ENCODE assay signal across 1 cellular context in the genomic region with DNA sequence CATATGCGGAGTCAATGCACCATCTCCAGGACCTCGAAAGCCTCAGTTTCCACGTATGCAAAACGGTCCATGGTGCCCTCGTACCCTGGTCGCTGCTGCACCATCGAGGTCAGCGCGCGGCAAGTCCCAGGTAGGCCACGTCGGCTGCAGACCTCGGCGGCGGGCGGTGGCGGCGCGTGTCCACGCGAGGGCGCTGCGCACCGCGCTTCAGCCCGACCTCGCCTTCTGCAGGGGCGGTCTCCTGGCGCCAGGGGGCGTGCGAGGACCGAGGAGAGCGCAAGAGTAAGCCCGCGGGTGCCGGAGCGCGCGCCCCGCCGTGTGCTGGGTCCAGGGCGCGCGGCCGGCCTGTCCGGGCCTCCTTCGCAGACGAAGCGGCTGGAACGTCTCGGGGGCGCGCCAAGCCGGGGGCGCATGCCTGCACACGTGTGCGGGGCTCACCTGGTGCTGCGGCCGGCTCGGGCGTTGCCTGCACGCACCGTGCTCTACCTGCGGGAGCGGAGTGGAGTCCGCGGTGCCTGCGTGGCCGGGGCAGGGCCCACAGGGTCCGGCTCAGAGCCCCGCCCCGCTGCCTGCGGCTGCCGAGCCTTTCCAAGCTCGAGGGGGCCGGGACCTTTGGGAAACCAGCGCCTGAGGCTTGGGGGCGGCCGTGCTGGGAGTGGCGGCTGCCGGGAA.
TF ChIP-seq lines count a peak whose summit lies in the region.

No MANE protein-coding gene starts in this region.

TF ChIP-seq in WTC11, 78 proteins besides CTCF, POLR2A, EP300 and RAD21 (continued from another document and continues in another):
- TF ChIP-seq, protein P1, sequence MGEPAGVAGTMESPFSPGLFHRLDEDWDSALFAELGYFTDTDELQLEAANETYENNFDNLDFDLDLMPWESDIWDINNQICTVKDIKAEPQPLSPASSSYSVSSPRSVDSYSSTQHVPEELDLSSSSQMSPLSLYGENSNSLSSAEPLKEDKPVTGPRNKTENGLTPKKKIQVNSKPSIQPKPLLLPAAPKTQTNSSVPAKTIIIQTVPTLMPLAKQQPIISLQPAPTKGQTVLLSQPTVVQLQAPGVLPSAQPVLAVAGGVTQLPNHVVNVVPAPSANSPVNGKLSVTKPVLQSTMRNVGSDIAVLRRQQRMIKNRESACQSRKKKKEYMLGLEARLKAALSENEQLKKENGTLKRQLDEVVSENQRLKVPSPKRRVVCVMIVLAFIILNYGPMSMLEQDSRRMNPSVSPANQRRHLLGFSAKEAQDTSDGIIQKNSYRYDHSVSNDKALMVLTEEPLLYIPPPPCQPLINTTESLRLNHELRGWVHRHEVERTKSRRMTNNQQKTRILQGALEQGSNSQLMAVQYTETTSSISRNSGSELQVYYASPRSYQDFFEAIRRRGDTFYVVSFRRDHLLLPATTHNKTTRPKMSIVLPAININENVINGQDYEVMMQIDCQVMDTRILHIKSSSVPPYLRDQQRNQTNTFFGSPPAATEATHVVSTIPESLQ (CRISPR knock-in tag; IDR thresholded peaks at IDR 0.05), result no peak
- no peak for TF ChIP-seq JAZF1 (CRISPR knock-in tag; IDR thresholded peaks at IDR 0.05)
- peak; percentile 43; the same call in 1 of the 2 replicates for TF ChIP-seq EMX1 (CRISPR knock-in tag; IDR thresholded peaks at IDR 0.05)
- TF ChIP-seq CREB1 (CRISPR knock-in tag; IDR thresholded peaks at IDR 0.05), result peak; percentile 84
- TF ChIP-seq, protein P2, sequence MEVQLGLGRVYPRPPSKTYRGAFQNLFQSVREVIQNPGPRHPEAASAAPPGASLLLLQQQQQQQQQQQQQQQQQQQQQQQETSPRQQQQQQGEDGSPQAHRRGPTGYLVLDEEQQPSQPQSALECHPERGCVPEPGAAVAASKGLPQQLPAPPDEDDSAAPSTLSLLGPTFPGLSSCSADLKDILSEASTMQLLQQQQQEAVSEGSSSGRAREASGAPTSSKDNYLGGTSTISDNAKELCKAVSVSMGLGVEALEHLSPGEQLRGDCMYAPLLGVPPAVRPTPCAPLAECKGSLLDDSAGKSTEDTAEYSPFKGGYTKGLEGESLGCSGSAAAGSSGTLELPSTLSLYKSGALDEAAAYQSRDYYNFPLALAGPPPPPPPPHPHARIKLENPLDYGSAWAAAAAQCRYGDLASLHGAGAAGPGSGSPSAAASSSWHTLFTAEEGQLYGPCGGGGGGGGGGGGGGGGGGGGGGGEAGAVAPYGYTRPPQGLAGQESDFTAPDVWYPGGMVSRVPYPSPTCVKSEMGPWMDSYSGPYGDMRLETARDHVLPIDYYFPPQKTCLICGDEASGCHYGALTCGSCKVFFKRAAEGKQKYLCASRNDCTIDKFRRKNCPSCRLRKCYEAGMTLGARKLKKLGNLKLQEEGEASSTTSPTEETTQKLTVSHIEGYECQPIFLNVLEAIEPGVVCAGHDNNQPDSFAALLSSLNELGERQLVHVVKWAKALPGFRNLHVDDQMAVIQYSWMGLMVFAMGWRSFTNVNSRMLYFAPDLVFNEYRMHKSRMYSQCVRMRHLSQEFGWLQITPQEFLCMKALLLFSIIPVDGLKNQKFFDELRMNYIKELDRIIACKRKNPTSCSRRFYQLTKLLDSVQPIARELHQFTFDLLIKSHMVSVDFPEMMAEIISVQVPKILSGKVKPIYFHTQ (CRISPR knock-in tag; IDR thresholded peaks at IDR 0.05), result no peak
- TF ChIP-seq ZNF317 (CRISPR knock-in tag; IDR thresholded peaks at IDR 0.05; ENCODE audit: borderline replicate concordance, low read depth), result 0 out of 2 replicates have a peak, but pooled peaks have one; percentile 25
- peak; percentile 89; the same call in 1 of the 2 replicates for TF ChIP-seq NR3C1 (CRISPR knock-in tag; conservative IDR thresholded peaks at IDR 0.05; ENCODE audit: low read depth)
- 0 out of 2 replicates have a peak, but pooled peaks have one; percentile 29 for TF ChIP-seq NFYB (CRISPR knock-in tag; conservative IDR thresholded peaks at IDR 0.05; ENCODE audit: low read depth)
- TF ChIP-seq OVOL2 (CRISPR knock-in tag; IDR thresholded peaks at IDR 0.05; ENCODE audit: borderline replicate concordance), result no peak
- TF ChIP-seq, protein P3, sequence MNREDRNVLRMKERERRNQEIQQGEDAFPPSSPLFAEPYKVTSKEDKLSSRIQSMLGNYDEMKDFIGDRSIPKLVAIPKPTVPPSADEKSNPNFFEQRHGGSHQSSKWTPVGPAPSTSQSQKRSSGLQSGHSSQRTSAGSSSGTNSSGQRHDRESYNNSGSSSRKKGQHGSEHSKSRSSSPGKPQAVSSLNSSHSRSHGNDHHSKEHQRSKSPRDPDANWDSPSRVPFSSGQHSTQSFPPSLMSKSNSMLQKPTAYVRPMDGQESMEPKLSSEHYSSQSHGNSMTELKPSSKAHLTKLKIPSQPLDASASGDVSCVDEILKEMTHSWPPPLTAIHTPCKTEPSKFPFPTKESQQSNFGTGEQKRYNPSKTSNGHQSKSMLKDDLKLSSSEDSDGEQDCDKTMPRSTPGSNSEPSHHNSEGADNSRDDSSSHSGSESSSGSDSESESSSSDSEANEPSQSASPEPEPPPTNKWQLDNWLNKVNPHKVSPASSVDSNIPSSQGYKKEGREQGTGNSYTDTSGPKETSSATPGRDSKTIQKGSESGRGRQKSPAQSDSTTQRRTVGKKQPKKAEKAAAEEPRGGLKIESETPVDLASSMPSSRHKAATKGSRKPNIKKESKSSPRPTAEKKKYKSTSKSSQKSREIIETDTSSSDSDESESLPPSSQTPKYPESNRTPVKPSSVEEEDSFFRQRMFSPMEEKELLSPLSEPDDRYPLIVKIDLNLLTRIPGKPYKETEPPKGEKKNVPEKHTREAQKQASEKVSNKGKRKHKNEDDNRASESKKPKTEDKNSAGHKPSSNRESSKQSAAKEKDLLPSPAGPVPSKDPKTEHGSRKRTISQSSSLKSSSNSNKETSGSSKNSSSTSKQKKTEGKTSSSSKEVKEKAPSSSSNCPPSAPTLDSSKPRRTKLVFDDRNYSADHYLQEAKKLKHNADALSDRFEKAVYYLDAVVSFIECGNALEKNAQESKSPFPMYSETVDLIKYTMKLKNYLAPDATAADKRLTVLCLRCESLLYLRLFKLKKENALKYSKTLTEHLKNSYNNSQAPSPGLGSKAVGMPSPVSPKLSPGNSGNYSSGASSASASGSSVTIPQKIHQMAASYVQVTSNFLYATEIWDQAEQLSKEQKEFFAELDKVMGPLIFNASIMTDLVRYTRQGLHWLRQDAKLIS (CRISPR knock-in tag; IDR thresholded peaks at IDR 0.05; ENCODE audit: borderline replicate concordance), result peak; percentile 68; the same call in 1 of the 2 replicates
- peak; percentile 73; the same call in 1 of the 2 replicates for TF ChIP-seq NFE2L1 (CRISPR knock-in tag; IDR thresholded peaks at IDR 0.05)
- no peak for TF ChIP-seq ZNF396 (CRISPR knock-in tag; IDR thresholded peaks at IDR 0.05; ENCODE audit: borderline replicate concordance)
- TF ChIP-seq, protein P4, sequence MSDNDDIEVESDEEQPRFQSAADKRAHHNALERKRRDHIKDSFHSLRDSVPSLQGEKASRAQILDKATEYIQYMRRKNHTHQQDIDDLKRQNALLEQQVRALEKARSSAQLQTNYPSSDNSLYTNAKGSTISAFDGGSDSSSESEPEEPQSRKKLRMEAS (CRISPR knock-in tag; IDR thresholded peaks at IDR 0.05), result peak; percentile 92
- TF ChIP-seq, protein P5, sequence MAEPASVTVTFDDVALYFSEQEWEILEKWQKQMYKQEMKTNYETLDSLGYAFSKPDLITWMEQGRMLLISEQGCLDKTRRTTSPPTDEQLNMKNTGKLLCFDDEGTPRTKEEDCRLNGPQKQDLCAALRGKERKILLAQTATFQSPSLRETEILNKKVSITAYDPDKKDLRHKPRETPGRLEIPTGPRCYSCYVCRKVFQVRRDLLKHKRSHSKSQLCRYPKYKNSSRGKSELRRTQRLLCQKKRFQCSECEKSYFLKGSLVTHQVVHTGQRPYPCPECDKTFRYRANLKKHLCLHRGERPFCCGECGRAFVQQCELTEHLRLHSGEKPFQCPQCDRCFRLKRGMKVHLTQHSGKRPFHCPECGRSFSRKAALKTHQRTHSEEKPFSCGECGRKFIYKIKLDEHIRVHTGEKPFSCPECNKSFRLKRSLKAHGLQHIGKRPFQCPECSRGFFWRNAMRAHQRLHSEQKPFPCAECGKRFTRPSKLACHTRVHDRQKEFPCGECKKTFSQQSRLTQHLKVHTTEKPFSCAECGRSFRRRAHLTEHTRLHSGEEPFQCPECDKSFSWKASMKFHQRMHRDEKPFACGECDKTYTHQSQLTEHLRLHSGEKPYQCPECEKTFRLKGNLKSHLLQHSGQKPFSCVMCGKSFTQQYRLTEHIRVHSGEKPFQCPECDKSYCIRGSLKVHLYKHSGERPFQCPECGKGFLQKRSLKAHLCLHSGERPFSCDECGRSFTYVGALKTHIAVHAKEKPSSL (CRISPR knock-in tag; conservative IDR thresholded peaks at IDR 0.05), result no peak
- TF ChIP-seq GTF2I (CRISPR knock-in tag; conservative IDR thresholded peaks at IDR 0.05), result no peak
- no peak for TF ChIP-seq ZNF121 (CRISPR knock-in tag; IDR thresholded peaks at IDR 0.05)
- TF ChIP-seq, protein P6, sequence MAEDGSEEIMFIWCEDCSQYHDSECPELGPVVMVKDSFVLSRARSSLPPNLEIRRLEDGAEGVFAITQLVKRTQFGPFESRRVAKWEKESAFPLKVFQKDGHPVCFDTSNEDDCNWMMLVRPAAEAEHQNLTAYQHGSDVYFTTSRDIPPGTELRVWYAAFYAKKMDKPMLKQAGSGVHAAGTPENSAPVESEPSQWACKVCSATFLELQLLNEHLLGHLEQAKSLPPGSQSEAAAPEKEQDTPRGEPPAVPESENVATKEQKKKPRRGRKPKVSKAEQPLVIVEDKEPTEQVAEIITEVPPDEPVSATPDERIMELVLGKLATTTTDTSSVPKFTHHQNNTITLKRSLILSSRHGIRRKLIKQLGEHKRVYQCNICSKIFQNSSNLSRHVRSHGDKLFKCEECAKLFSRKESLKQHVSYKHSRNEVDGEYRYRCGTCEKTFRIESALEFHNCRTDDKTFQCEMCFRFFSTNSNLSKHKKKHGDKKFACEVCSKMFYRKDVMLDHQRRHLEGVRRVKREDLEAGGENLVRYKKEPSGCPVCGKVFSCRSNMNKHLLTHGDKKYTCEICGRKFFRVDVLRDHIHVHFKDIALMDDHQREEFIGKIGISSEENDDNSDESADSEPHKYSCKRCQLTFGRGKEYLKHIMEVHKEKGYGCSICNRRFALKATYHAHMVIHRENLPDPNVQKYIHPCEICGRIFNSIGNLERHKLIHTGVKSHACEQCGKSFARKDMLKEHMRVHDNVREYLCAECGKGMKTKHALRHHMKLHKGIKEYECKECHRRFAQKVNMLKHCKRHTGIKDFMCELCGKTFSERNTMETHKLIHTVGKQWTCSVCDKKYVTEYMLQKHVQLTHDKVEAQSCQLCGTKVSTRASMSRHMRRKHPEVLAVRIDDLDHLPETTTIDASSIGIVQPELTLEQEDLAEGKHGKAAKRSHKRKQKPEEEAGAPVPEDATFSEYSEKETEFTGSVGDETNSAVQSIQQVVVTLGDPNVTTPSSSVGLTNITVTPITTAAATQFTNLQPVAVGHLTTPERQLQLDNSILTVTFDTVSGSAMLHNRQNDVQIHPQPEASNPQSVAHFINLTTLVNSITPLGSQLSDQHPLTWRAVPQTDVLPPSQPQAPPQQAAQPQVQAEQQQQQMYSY (CRISPR knock-in tag; IDR thresholded peaks at IDR 0.05), result peak; percentile 31; the same call in 1 of the 2 replicates
- TF ChIP-seq, protein P7, sequence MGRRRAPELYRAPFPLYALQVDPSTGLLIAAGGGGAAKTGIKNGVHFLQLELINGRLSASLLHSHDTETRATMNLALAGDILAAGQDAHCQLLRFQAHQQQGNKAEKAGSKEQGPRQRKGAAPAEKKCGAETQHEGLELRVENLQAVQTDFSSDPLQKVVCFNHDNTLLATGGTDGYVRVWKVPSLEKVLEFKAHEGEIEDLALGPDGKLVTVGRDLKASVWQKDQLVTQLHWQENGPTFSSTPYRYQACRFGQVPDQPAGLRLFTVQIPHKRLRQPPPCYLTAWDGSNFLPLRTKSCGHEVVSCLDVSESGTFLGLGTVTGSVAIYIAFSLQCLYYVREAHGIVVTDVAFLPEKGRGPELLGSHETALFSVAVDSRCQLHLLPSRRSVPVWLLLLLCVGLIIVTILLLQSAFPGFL (CRISPR knock-in tag; IDR thresholded peaks at IDR 0.05; ENCODE audit: borderline replicate concordance), result no peak
- TF ChIP-seq, protein P8, sequence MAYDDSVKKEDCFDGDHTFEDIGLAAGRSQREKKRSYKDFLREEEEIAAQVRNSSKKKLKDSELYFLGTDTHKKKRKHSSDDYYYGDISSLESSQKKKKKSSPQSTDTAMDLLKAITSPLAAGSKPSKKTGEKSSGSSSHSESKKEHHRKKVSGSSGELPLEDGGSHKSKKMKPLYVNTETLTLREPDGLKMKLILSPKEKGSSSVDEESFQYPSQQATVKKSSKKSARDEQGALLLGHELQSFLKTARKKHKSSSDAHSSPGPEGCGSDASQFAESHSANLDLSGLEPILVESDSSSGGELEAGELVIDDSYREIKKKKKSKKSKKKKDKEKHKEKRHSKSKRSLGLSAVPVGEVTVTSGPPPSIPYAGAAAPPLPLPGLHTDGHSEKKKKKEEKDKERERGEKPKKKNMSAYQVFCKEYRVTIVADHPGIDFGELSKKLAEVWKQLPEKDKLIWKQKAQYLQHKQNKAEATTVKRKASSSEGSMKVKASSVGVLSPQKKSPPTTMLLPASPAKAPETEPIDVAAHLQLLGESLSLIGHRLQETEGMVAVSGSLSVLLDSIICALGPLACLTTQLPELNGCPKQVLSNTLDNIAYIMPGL (CRISPR knock-in tag; IDR thresholded peaks at IDR 0.05), result peak; percentile 98
- TF ChIP-seq RORB (CRISPR knock-in tag; IDR thresholded peaks at IDR 0.05), result no peak
- TF ChIP-seq, protein P9, sequence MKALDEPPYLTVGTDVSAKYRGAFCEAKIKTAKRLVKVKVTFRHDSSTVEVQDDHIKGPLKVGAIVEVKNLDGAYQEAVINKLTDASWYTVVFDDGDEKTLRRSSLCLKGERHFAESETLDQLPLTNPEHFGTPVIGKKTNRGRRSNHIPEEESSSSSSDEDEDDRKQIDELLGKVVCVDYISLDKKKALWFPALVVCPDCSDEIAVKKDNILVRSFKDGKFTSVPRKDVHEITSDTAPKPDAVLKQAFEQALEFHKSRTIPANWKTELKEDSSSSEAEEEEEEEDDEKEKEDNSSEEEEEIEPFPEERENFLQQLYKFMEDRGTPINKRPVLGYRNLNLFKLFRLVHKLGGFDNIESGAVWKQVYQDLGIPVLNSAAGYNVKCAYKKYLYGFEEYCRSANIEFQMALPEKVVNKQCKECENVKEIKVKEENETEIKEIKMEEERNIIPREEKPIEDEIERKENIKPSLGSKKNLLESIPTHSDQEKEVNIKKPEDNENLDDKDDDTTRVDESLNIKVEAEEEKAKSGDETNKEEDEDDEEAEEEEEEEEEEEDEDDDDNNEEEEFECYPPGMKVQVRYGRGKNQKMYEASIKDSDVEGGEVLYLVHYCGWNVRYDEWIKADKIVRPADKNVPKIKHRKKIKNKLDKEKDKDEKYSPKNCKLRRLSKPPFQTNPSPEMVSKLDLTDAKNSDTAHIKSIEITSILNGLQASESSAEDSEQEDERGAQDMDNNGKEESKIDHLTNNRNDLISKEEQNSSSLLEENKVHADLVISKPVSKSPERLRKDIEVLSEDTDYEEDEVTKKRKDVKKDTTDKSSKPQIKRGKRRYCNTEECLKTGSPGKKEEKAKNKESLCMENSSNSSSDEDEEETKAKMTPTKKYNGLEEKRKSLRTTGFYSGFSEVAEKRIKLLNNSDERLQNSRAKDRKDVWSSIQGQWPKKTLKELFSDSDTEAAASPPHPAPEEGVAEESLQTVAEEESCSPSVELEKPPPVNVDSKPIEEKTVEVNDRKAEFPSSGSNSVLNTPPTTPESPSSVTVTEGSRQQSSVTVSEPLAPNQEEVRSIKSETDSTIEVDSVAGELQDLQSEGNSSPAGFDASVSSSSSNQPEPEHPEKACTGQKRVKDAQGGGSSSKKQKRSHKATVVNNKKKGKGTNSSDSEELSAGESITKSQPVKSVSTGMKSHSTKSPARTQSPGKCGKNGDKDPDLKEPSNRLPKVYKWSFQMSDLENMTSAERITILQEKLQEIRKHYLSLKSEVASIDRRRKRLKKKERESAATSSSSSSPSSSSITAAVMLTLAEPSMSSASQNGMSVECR (CRISPR knock-in tag; IDR thresholded peaks at IDR 0.05; ENCODE audit: borderline replicate concordance), result no peak
- peak; percentile 75 for TF ChIP-seq SP1 (CRISPR knock-in tag; conservative IDR thresholded peaks at IDR 0.05)
